22 cellular contexts compared by ENCODE assay signal in genomic region chr13:91079190-91079589, GRCh38.
"Had no signal": no experiment of that assay in that cellular context is flagged by ENCODE, and none has a peak within 500 bp of the region (broad histone marks: within the 10 kb centered on the region; RNA-seq: fewer than 3 reads in every experiment).

No MANE protein-coding gene starts in this region.

- H3K4me3 ChIP-seq: left lung, lower lobe of right lung, pancreas, prostate gland, skin epidermis, suprapubic skin, thoracic aorta, tibial artery, uterus had no signal

- FAIRE-seq: keratinocyte had no signal

- DNase-seq: kidney glomerular epithelial cell; left colon; left lung; lower lobe of right lung; mammary epithelial cell; mesenchymal stem cell; naive thymus-derived CD8-positive, alpha-beta T cell; nucleus accumbens; pancreas; posterior cingulate gyrus; retina; right cardiac atrium; stimulated activated CD4-positive, alpha-beta T cell treated with anti-CD3 and anti-CD28 coated beads, Interleukin-4, amount 100 ng/mL, for 24 hours; stimulated activated naive CD4-positive, alpha-beta T cell; tibial artery; trophoblast cell; uterus had no signal
